ENCODE assay signal across 16 cellular contexts in genomic region chrX:12013220-12013619, GRCh38.
DNase-seq lines count a peak whose midpoint lies in the region; ATAC-seq, FAIRE-seq and TF ChIP-seq lines count a peak whose summit lies in the region.
"Had no signal": no experiment of that assay in that cellular context is flagged by ENCODE, and none has a peak within 500 bp of the region (broad histone marks: within the 10 kb centered on the region; RNA-seq: fewer than 3 reads in every experiment).

No MANE protein-coding gene starts in this region.

- peak overlapping the region; percentile 19 for H3K27ac ChIP-seq in astrocyte (ENCODE audit: low read depth, low read length)
- H3K27ac ChIP-seq in keratinocyte (ENCODE audit: control insufficient read depth, insufficient read depth, low read length) = no peak overlapping the region
- H3K27ac ChIP-seq in effector memory CD4-positive, alpha-beta T cell (ENCODE audit: insufficient read depth, low read length, poor library complexity, severe bottlenecking) = no peak overlapping the region
- H3K27ac ChIP-seq: KMS-11, right lobe of liver had no signal

- H3K4me1 ChIP-seq in astrocyte (ENCODE audit: insufficient read depth, low read length) (peaks cover 7% of the 10 kb centered on the region), keratinocyte (ENCODE audit: control insufficient read depth, extremely low read depth, insufficient read depth, low read length) (peaks cover 22% of the 10 kb centered on the region)
- H3K4me1 ChIP-seq in effector memory CD4-positive, alpha-beta T cell (ENCODE audit: control insufficient read depth, insufficient read depth, low read length, poor library complexity, severe bottlenecking) = no peaks in the 10 kb centered on the region
- H3K4me1 ChIP-seq: right lobe of liver had no signal

- H3K9me3 Mint-ChIP-seq in Calu3 (ENCODE audit: low read depth, unreplicated experiment) = no peaks in the 10 kb centered on the region
- no peaks in the 10 kb centered on the region for H3K9me3 Mint-ChIP-seq in astrocyte (ENCODE audit: unreplicated experiment)
- no peaks in the 10 kb centered on the region for H3K9me3 Mint-ChIP-seq in activated CD8-positive, alpha-beta memory T cell treated with anti-CD3 and anti-CD28 coated beads, Interleukin-2, amount 10 ng/mL, durations not matched to agents 7 days and 5 days (ENCODE audit: low read depth)
- H3K9me3 Mint-ChIP-seq: activated CD4-positive, alpha-beta memory T cell treated with anti-CD3 and anti-CD28 coated beads for 36 hours had no signal

- peak overlapping the region; percentile 48 for H3K4me2 ChIP-seq in astrocyte (ENCODE audit: low read length)
- no peak overlapping the region for H3K4me2 ChIP-seq in keratinocyte (ENCODE audit: control insufficient read depth, extremely low read depth, insufficient read depth, low read depth, low read length)
- H3K4me2 ChIP-seq: KMS-11 had no signal

- H3K36me3 Mint-ChIP-seq in Calu3 (ENCODE audit: insufficient read depth, unreplicated experiment) (peaks cover 5% of the 10 kb centered on the region), astrocyte (ENCODE audit: low read depth, unreplicated experiment) (no peaks in the 10 kb centered on the region)
- H3K36me3 Mint-ChIP-seq in activated CD8-positive, alpha-beta memory T cell treated with anti-CD3 and anti-CD28 coated beads, Interleukin-2, amount 10 ng/mL, durations not matched to agents 7 days and 5 days = no peaks in the 10 kb centered on the region
- H3K36me3 Mint-ChIP-seq: activated CD4-positive, alpha-beta memory T cell treated with anti-CD3 and anti-CD28 coated beads for 36 hours; immature natural killer cell; naive B cell had no signal

- H4K20me1 ChIP-seq in astrocyte (ENCODE audit: insufficient read depth, low read length) = no peaks in the 10 kb centered on the region
- H4K20me1 ChIP-seq in keratinocyte (ENCODE audit: control insufficient read depth, extremely low read depth, insufficient read depth, low read length) = no peaks in the 10 kb centered on the region

- H3K9me3 ChIP-seq in astrocyte (ENCODE audit: insufficient read depth, low read depth, low read length) (no peaks in the 10 kb centered on the region), keratinocyte (ENCODE audit: control insufficient read depth, low read depth, low read length) (no peaks in the 10 kb centered on the region)
- no peaks in the 10 kb centered on the region for H3K9me3 ChIP-seq in effector memory CD4-positive, alpha-beta T cell (ENCODE audit: control insufficient read depth, low read length)
- H3K9me3 ChIP-seq: right lobe of liver had no signal

- CTCF ChIA-PET in Calu3 (lab: Charles Lee) = interaction anchor here (0.7 kb wide), 1 partner anchor 47 kb away, joined by 3 read pairs; no protein-coding TSS in a partner anchor
- CTCF ChIA-PET in activated CD8-positive, alpha-beta memory T cell treated with anti-CD3 and anti-CD28 coated beads, Interleukin-2, amount 10 ng/mL, durations not matched to agents 7 days and 5 days (lab: Charles Lee) = no interaction called here

- dilution Hi-C loops in keratinocyte (cut with MboI; ENCODE audit: extremely low pct_ligation_motif_present, low sequenced_read_pairs) = no loop called here

- no peaks in the 10 kb centered on the region for H3K9me1 ChIP-seq in keratinocyte (ENCODE audit: control insufficient read depth, extremely low read depth, insufficient read depth, low read length)

- H3K4me3 Mint-ChIP-seq in Calu3 (ENCODE audit: low read depth, unreplicated experiment) (no peak overlapping the region), astrocyte (ENCODE audit: unreplicated experiment) (no peak overlapping the region)
- no peak overlapping the region for H3K4me3 Mint-ChIP-seq in activated CD8-positive, alpha-beta memory T cell treated with anti-CD3 and anti-CD28 coated beads, Interleukin-2, amount 10 ng/mL, durations not matched to agents 7 days and 5 days
- H3K4me3 Mint-ChIP-seq: activated CD4-positive, alpha-beta memory T cell treated with anti-CD3 and anti-CD28 coated beads for 36 hours; immature natural killer cell; naive B cell had no signal

- H3K36me3 ChIP-seq in astrocyte (ENCODE audit: insufficient read depth, low read length) (no peaks in the 10 kb centered on the region), keratinocyte (ENCODE audit: control insufficient read depth in 2 of 2, extremely low read depth in 1 of 2, insufficient read depth in 2 of 2, low read length in 2 of 2) (no peaks in the 10 kb centered on the region)
- H3K36me3 ChIP-seq in effector memory CD4-positive, alpha-beta T cell (ENCODE audit: control insufficient read depth, insufficient read depth, low read length) = no peaks in the 10 kb centered on the region
- H3K36me3 ChIP-seq: right lobe of liver had no signal

- intact Hi-C loops in Calu3 (cut with micrococcal nuclease; ENCODE audit: unreplicated experiment) = no loop called here

- TF ChIP-seq CTCF in Calu3 (IDR thresholded peaks at IDR 0.05; ENCODE audit: unreplicated experiment) (no peak), astrocyte (IDR thresholded peaks at IDR 0.05; ENCODE audit: insufficient read depth, low read depth, low read length) (no peak), keratinocyte (optimal IDR thresholded peaks at IDR 0.05 in 1 of 3, IDR thresholded peaks at IDR 0.05 in 1 of 3, conservative IDR thresholded peaks at IDR 0.05 in 1 of 3; ENCODE audit: extremely low read depth in 1 of 3, insufficient read depth in 2 of 3, low read length in 3 of 3) (no peak)

- H3K4me1 Mint-ChIP-seq in Calu3 (ENCODE audit: low read depth, unreplicated experiment) (peaks cover 64% of the 10 kb centered on the region), astrocyte (ENCODE audit: low read depth, unreplicated experiment) (peaks cover 23% of the 10 kb centered on the region)
- H3K4me1 Mint-ChIP-seq in activated CD8-positive, alpha-beta memory T cell treated with anti-CD3 and anti-CD28 coated beads, Interleukin-2, amount 10 ng/mL, durations not matched to agents 7 days and 5 days = no peaks in the 10 kb centered on the region
- H3K4me1 Mint-ChIP-seq: immature natural killer cell, naive B cell had no signal

- H3K79me2 ChIP-seq in astrocyte (ENCODE audit: insufficient read depth, low read length) (no peaks in the 10 kb centered on the region), keratinocyte (ENCODE audit: control insufficient read depth, insufficient read depth, low read length) (no peaks in the 10 kb centered on the region)

- H3K27me3 Mint-ChIP-seq in Calu3 (ENCODE audit: unreplicated experiment) (no peaks in the 10 kb centered on the region), astrocyte (ENCODE audit: low read depth, unreplicated experiment) (no peaks in the 10 kb centered on the region)
- H3K27me3 Mint-ChIP-seq in activated CD8-positive, alpha-beta memory T cell treated with anti-CD3 and anti-CD28 coated beads, Interleukin-2, amount 10 ng/mL, durations not matched to agents 7 days and 5 days = no peaks in the 10 kb centered on the region
- H3K27me3 Mint-ChIP-seq: activated CD4-positive, alpha-beta memory T cell treated with anti-CD3 and anti-CD28 coated beads for 36 hours had no signal

- H3K27me3 ChIP-seq in astrocyte (ENCODE audit: insufficient read depth, low read length) (no peaks in the 10 kb centered on the region), keratinocyte (ENCODE audit: control insufficient read depth, extremely low read depth, insufficient read depth, low read length) (no peaks in the 10 kb centered on the region)
- no peaks in the 10 kb centered on the region for H3K27me3 ChIP-seq in effector memory CD4-positive, alpha-beta T cell (replicated peaks; ENCODE audit: control insufficient read depth, insufficient read depth, low read length, poor library complexity, severe bottlenecking)
- H3K27me3 ChIP-seq: right lobe of liver had no signal

- H3K9ac ChIP-seq in astrocyte (ENCODE audit: low read length) (no peak overlapping the region), keratinocyte (ENCODE audit: control insufficient read depth, extremely low read depth, insufficient read depth, low read length) (no peak overlapping the region)
- H3K9ac ChIP-seq: KMS-11 had no signal

- H3K27ac Mint-ChIP-seq in Calu3 (ENCODE audit: unreplicated experiment) = peak overlapping the region; percentile 70
- no peak overlapping the region for H3K27ac Mint-ChIP-seq in astrocyte (ENCODE audit: unreplicated experiment)
- H3K27ac Mint-ChIP-seq in activated CD8-positive, alpha-beta memory T cell treated with anti-CD3 and anti-CD28 coated beads, Interleukin-2, amount 10 ng/mL, durations not matched to agents 7 days and 5 days = no peak overlapping the region
- H3K27ac Mint-ChIP-seq: activated CD4-positive, alpha-beta memory T cell treated with anti-CD3 and anti-CD28 coated beads for 36 hours; immature natural killer cell; naive B cell had no signal

- no peak for DNase-seq in Calu3
- DNase-seq in NCI-H1417 (lab: John Stamatoyannopoulos, UW) = peak in 2 of 3 experiments; percentile 65 to 94
- peak; percentile 72 for DNase-seq in astrocyte (ENCODE audit: low read depth)
- no peak for DNase-seq in keratinocyte (ENCODE audit: low read depth, low spot score)
- DNase-seq in activated CD8-positive, alpha-beta memory T cell treated with anti-CD3 and anti-CD28 coated beads, Interleukin-2, amount 10 ng/mL, durations not matched to agents 7 days and 5 days = no peak
- no peak for DNase-seq in NCI-H2227 treated with DMSO at 0.1 percent for 48 hours (lab: John Stamatoyannopoulos, UW)
- no peak for DNase-seq in effector memory CD4-positive, alpha-beta T cell
- DNase-seq in activated T-cell treated with anti-CD3 and anti-CD28 coated beads, Interleukin-2, amount 50 U/mL, for 48 hours = no peak
- DNase-seq: activated CD4-positive, alpha-beta memory T cell treated with anti-CD3 and anti-CD28 coated beads for 36 hours; activated gamma-delta T cell; C1 segment of cervical spinal cord; immature natural killer cell; naive B cell; right lobe of liver had no signal

- no peak for ATAC-seq in activated CD8-positive, alpha-beta memory T cell treated with anti-CD3 and anti-CD28 coated beads, Interleukin-2, amount 10 ng/mL, durations not matched to agents 7 days and 5 days
- ATAC-seq: Panc1, right lobe of liver had no signal

- H3K4me3 ChIP-seq in astrocyte (ENCODE audit: insufficient read depth, low read depth, low read length) (no peak overlapping the region), keratinocyte (ENCODE audit: control insufficient read depth in 2 of 3, extremely low read depth in 1 of 3, insufficient read depth in 2 of 3, low read depth in 1 of 3, low read length in 3 of 3) (no peak overlapping the region)
- H3K4me3 ChIP-seq in effector memory CD4-positive, alpha-beta T cell (ENCODE audit: insufficient read depth, low read depth, low read length, poor library complexity, severe bottlenecking) = no peak overlapping the region
- H3K4me3 ChIP-seq: right lobe of liver had no signal

- H2AFZ ChIP-seq in astrocyte (ENCODE audit: low read depth, low read length) (no peak overlapping the region), keratinocyte (ENCODE audit: control insufficient read depth, low read length) (no peak overlapping the region)

- BruUV-seq in Calu3 (replicated peaks; lab: Mats Ljungman, UMichigan) = no TSS peak

- FAIRE-seq in astrocyte (lab: Jason Lieb, UNC) = peak; percentile 97
- FAIRE-seq in keratinocyte (lab: Jason Lieb, UNC) = peak; percentile 86

Comparison
In these comparisons a context has a peak if more than half of its experiments do, and no peak if none do; other contexts are left out.
1. DNase-seq: peak in NCI-H1417 (2 of 3) and astrocyte (single experiment); none in Calu3 (single experiment), keratinocyte (single experiment), activated CD8-positive, alpha-beta memory T cell treated with anti-CD3 and anti-CD28 coated beads, Interleukin-2, amount 10 ng/mL, durations not matched to agents 7 days and 5 days (single experiment), NCI-H2227 treated with DMSO at 0.1 percent for 48 hours (single experiment), effector memory CD4-positive, alpha-beta T cell (0 of 3) and activated T-cell treated with anti-CD3 and anti-CD28 coated beads, Interleukin-2, amount 50 U/mL, for 48 hours (0 of 2).